ENCODE assay signal across 11 cellular contexts in genomic region chrX:47958943-47959342, GRCh38. TPM values are rescaled to one million over a fixed set of nuclear protein-coding genes. Genes with fewer than 3 reads are reported as not detected.
A peak's percentile ranks its signal among the peaks of the same experiment; 100 is the strongest.
DNase-seq lines count a peak whose midpoint lies in the region; ATAC-seq lines count a peak whose summit lies in the region.
"Had no signal": no experiment of that assay in that cellular context is flagged by ENCODE, and none has a peak within 500 bp of the region (broad histone marks: within the 10 kb centered on the region; RNA-seq: fewer than 3 reads in every experiment).

No MANE protein-coding gene starts in this region.

- H3K9ac ChIP-seq in mesendoderm (ENCODE audit: low read length) = no peak overlapping the region

- H3K4ac ChIP-seq in mesendoderm (ENCODE audit: low read depth, low read length) = no peak overlapping the region

- no peaks in the 10 kb centered on the region for H3K27me3 ChIP-seq in mesendoderm (ENCODE audit: insufficient read depth, low read length, poor library complexity)

- H3K27ac Mint-ChIP-seq in activated naive CD4-positive, alpha-beta T cell treated with anti-CD3 and anti-CD28 coated beads, Interleukin-2, amount 10 ng/mL, durations not matched to agents 7 days and 5 days = no peak overlapping the region

- H3K4me1 Mint-ChIP-seq in activated naive CD4-positive, alpha-beta T cell treated with anti-CD3 and anti-CD28 coated beads, Interleukin-2, amount 10 ng/mL, durations not matched to agents 7 days and 5 days = no peaks in the 10 kb centered on the region

- H3K79me1 ChIP-seq in mesendoderm (ENCODE audit: low read length) = no peaks in the 10 kb centered on the region

- no peak overlapping the region for H2BK15ac ChIP-seq in mesendoderm (replicated peaks; ENCODE audit: low read depth)

- WGBS in mesendoderm (ENCODE audit: extremely low coverage, insufficient coverage, low lambda C conversion rate) = no CpG with 5 or more reads among the region's 2 CpGs

- no peaks in the 10 kb centered on the region for H3K27me3 Mint-ChIP-seq in activated naive CD4-positive, alpha-beta T cell treated with anti-CD3 and anti-CD28 coated beads, Interleukin-2, amount 10 ng/mL, durations not matched to agents 7 days and 5 days

- no peak overlapping the region for H2AK5ac ChIP-seq in mesendoderm (ENCODE audit: low read length)

- ATAC-seq in GM18909 (IDR thresholded peaks at IDR 0.05; ENCODE audit: poor library complexity, unreplicated experiment) (no peak), HG03135 (IDR thresholded peaks at IDR 0.05; ENCODE audit: unreplicated experiment) (no peak)
- ATAC-seq: A549, esophagus mucosa had no signal

- no peaks in the 10 kb centered on the region for H3K9me3 Mint-ChIP-seq in activated naive CD4-positive, alpha-beta T cell treated with anti-CD3 and anti-CD28 coated beads, Interleukin-2, amount 10 ng/mL, durations not matched to agents 7 days and 5 days

- H4K8ac ChIP-seq in mesendoderm (ENCODE audit: low read depth, low read length) = no peak overlapping the region

- H3K79me2 ChIP-seq in mesendoderm (ENCODE audit: control insufficient read depth, insufficient read depth, low read length) = no peaks in the 10 kb centered on the region

- no peak overlapping the region for H3K56ac ChIP-seq in mesendoderm (ENCODE audit: low read length)

- H3K4me1 ChIP-seq in mesendoderm (ENCODE audit: control insufficient read depth, low read depth, low read length) = no peaks in the 10 kb centered on the region
- H3K4me1 ChIP-seq: A549 had no signal

- H3K4me2 ChIP-seq in mesendoderm (ENCODE audit: low read length) = no peak overlapping the region
- H3K4me2 ChIP-seq: A549 had no signal

- no peak overlapping the region for H3K4me3 ChIP-seq in mesendoderm (ENCODE audit: low read length)
- H3K4me3 ChIP-seq: A549 had no signal

- H2BK120ac ChIP-seq in mesendoderm (ENCODE audit: low read depth, low read length) = no peak overlapping the region

- H3K36me3 Mint-ChIP-seq in activated naive CD4-positive, alpha-beta T cell treated with anti-CD3 and anti-CD28 coated beads, Interleukin-2, amount 10 ng/mL, durations not matched to agents 7 days and 5 days = no peaks in the 10 kb centered on the region

- H4K5ac ChIP-seq in mesendoderm (ENCODE audit: low read length) = no peak overlapping the region

- no peak overlapping the region for H2BK5ac ChIP-seq in mesendoderm (ENCODE audit: low read length)

- no peaks in the 10 kb centered on the region for H3K36me3 ChIP-seq in mesendoderm (ENCODE audit: control insufficient read depth, insufficient read depth, low read length)

- no peak overlapping the region for H3K18ac ChIP-seq in mesendoderm (ENCODE audit: low read length)

- DNase-seq in NCI-H1417 (lab: John Stamatoyannopoulos, UW) (peak in 2 of 3 experiments; percentile 31 to 61), NCI-H1417 treated with DMSO at 0.1 percent for 48 hours (lab: John Stamatoyannopoulos, UW) (no peak), Kasumi-1 (lab: John Stamatoyannopoulos, UW) (peak; percentile 1 to 4), mesendoderm (peak; percentile 78), hypothalamus (lab: John Stamatoyannopoulos, UW) (no peak)
- DNase-seq in activated naive CD4-positive, alpha-beta T cell treated with anti-CD3 and anti-CD28 coated beads, Interleukin-2, amount 10 ng/mL, durations not matched to agents 7 days and 5 days = peak; percentile 32
- DNase-seq: activated CD8-positive, alpha-beta memory T cell treated with anti-CD3 and anti-CD28 coated beads for 24 hours had no signal

- H3K27ac ChIP-seq in mesendoderm (ENCODE audit: low read depth, low read length) = no peak overlapping the region
- H3K27ac ChIP-seq: A549 had no signal

- CTCF ChIA-PET in activated naive CD4-positive, alpha-beta T cell treated with anti-CD3 and anti-CD28 coated beads, Interleukin-2, amount 10 ng/mL, durations not matched to agents 7 days and 5 days (lab: Charles Lee) = interaction anchor here (1.0 to 1.4 kb wide), 3 partner anchors 68 to 127 kb away, joined by 4 to 5 read pairs (median 5); no protein-coding TSS in a partner anchor

- no peak overlapping the region for H3K4me3 Mint-ChIP-seq in activated naive CD4-positive, alpha-beta T cell treated with anti-CD3 and anti-CD28 coated beads, Interleukin-2, amount 10 ng/mL, durations not matched to agents 7 days and 5 days

- no peak overlapping the region for H3K23ac ChIP-seq in mesendoderm (ENCODE audit: low read length)

RNA-seq across cellular contexts. Expression of gene ZNF182, which starts 44.8 kb away (rescaled TPM):
- polyA plus RNA-seq in mesendoderm (2013, experiment 1 of 2) = 2.2 TPM
- polyA plus RNA-seq in mesendoderm (2013, experiment 2 of 2) = 2.3 TPM

RNA-seq across cellular contexts. Expression of gene SPACA5, which starts 47.8 kb away (rescaled TPM):
- polyA plus RNA-seq in mesendoderm (2013, experiment 1 of 2) = not detected
- not detected for polyA plus RNA-seq in mesendoderm (2013, experiment 2 of 2)
- polyA plus RNA-seq: A549 had no signal

Comparison
In these comparisons a context has a peak if more than half of its experiments do, and no peak if none do; other contexts are left out.
1. DNase-seq: peak in NCI-H1417 (2 of 3), Kasumi-1 (2 of 2), activated naive CD4-positive, alpha-beta T cell treated with anti-CD3 and anti-CD28 coated beads, Interleukin-2, amount 10 ng/mL, durations not matched to agents 7 days and 5 days (single experiment) and mesendoderm (single experiment); none in NCI-H1417 treated with DMSO at 0.1 percent for 48 hours (single experiment) and hypothalamus (0 of 51).